ENCODE assay signal across 13 cellular contexts in the genomic region with DNA sequence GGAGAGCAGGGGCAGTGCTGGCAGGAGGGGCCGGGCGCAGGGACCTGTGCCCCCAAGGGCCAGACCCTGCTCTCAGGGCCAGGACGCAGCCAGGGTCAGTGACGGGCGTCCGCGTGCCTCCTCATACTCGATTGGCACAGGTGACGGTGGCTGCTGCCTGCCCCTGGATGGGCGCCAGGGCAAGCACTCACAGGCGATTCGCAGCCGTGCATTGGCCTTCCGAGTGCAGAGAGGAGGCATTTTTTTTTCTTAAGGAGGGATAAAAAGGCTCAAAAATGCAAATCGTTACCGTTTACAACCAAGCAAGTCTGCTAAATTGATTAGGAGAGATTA. TPM values are rescaled to one million over a fixed set of nuclear protein-coding genes. Genes with fewer than 3 reads are reported as not detected.
DNase-seq lines count a peak whose midpoint lies in the region; ATAC-seq and TF ChIP-seq lines count a peak whose summit lies in the region.
"Had no signal": no experiment of that assay in that cellular context is flagged by ENCODE, and none has a peak within 500 bp of the region (broad histone marks: within the 10 kb centered on the region; RNA-seq: fewer than 3 reads in every experiment).

No MANE protein-coding gene starts in this region.

- H3K4me3 ChIP-seq in heart right ventricle (no peak overlapping the region), skeletal muscle tissue (ENCODE audit: low read length in 3 of 3) (no peak overlapping the region)
- H3K4me3 ChIP-seq: smooth muscle cell had no signal

- H3K4me1 ChIP-seq in heart right ventricle (peaks cover 0 to 31% (median 12%) of the 10 kb centered on the region in 9 donors), skeletal muscle tissue (ENCODE audit: control insufficient read depth in 3 of 3, insufficient read depth in 3 of 3, low read length in 3 of 3) (peaks cover 20 to 51% (median 40%) of the 10 kb centered on the region in 3 donors)

- DNase-seq in NCI-H1092 treated with DMSO at 0.1 percent for 48 hours (lab: John Stamatoyannopoulos, UW) (peak; percentile 89), NCI-H345 (lab: John Stamatoyannopoulos, UW) (peak; percentile 56), heart right ventricle (peak; percentile 59 to 70), amniotic stem cell (lab: John Stamatoyannopoulos, UW) (no peak), NCI-H2227 treated with DMSO at 0.1 percent for 48 hours (lab: John Stamatoyannopoulos, UW) (no peak)
- no peak for DNase-seq in NK-92 treated with Interleukin-12 subunit alpha and Interleukin-12 subunit beta, amount 100 ng/mL, for 24 hours (lab: John Stamatoyannopoulos, UW)
- DNase-seq: activated CD4-positive, alpha-beta T cell treated with anti-CD3 and anti-CD28 coated beads for 48 hours; brain microvascular endothelial cell; COR-L47; foreskin melanocyte; T-helper 1 cell had no signal

- ATAC-seq in heart right ventricle, result peak in 7 of 8 donors; percentile 68 to 87 (median 76)

- TF ChIP-seq CTCF in heart right ventricle (IDR thresholded peaks at IDR 0.05), result no peak

- H3K9me3 ChIP-seq in heart right ventricle, result no peaks in the 10 kb centered on the region
- H3K9me3 ChIP-seq in skeletal muscle tissue (ENCODE audit: control insufficient read depth in 3 of 3, low read length in 3 of 3), result no peaks in the 10 kb centered on the region

- H3K27me3 ChIP-seq in heart right ventricle (no peaks in the 10 kb centered on the region), skeletal muscle tissue (ENCODE audit: control insufficient read depth in 3 of 3, insufficient read depth in 3 of 3, low read length in 3 of 3) (no peaks in the 10 kb centered on the region)

- WGBS in heart right ventricle, 2 donors, result 36 to 37% methylated on average over 16 of the region's 16 CpGs

- intact Hi-C loops in heart right ventricle (cut with DNase I), result no loop called here

- H3K27ac ChIP-seq in heart right ventricle (no peak overlapping the region), skeletal muscle tissue (ENCODE audit: low read depth, low read length) (peak overlapping the region; percentile 75)
- H3K27ac ChIP-seq: brain microvascular endothelial cell had no signal

- H3K36me3 ChIP-seq in heart right ventricle, result no peaks in the 10 kb centered on the region
- peaks cover 0 to 3% (median 0%) of the 10 kb centered on the region in 3 donors for H3K36me3 ChIP-seq in skeletal muscle tissue (ENCODE audit: control insufficient read depth in 3 of 3, insufficient read depth in 3 of 3, low read length in 3 of 3)
- H3K36me3 ChIP-seq: brain microvascular endothelial cell had no signal

- H3K9ac ChIP-seq in skeletal muscle tissue (ENCODE audit: low read depth in 1 of 3, low read length in 3 of 3), result peak overlapping the region in 2 of 3 donors; percentile 23 to 60

RNA-seq across cellular contexts. Expression of gene MACROD1, which starts 42.8 kb away (rescaled TPM):
- total RNA-seq in heart right ventricle (100 to 1,000 TPM in 8 of 10 donors, 10 to 100 TPM in 2; 86.2 to 134 (median 115) TPM), skeletal muscle tissue (91.9 TPM)
- 100 to 1,000 TPM in 1 of 2 donors, 10 to 100 TPM in 1; 77.6 to 497 TPM for polyA plus RNA-seq in heart right ventricle

Comparison
In these comparisons a context has a peak if more than half of its experiments do, and no peak if none do; other contexts are left out.
1. DNase-seq: peak in NCI-H1092 treated with DMSO at 0.1 percent for 48 hours (single experiment), NCI-H345 (single experiment) and heart right ventricle (2 of 2); none in NK-92 treated with Interleukin-12 subunit alpha and Interleukin-12 subunit beta, amount 100 ng/mL, for 24 hours (single experiment), amniotic stem cell (single experiment) and NCI-H2227 treated with DMSO at 0.1 percent for 48 hours (single experiment).